In the genomic region with DNA sequence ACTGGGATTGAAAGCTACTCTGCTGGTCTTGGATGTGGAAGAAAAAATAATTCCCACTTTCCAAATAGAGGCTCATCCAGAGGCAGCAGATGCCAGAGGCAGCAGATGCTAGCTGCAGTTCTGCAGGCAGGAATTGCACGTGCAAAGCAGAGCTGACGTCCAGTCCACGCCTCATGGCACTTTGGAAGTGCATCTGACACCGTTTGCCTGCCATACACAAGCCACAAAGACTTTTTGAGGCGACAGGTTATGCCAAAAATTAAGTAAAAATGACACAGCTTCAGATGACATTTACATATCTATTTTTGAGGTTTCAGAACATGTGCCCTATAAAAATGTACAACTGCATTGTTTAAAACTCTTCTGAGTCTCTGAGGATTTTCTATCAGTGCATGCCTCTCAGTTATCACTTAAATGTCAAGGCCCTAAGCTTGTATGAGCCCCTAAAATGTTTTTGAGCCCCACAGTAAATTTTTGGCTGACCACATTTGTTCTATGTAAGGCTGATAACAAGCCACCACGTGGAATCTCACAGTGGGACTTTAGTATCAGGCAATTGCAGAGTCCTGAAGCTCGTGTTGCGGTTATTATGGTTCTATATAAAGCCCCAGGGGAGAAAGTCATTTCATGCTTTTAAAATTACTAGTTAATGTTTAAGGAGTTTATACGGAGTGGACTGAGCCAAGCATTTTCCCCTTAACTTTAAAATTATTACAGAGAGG, we compare ENCODE assay signal across 8 cellular contexts.
DNase-seq lines count a peak whose midpoint lies in the region; ATAC-seq, FAIRE-seq and TF ChIP-seq lines count a peak whose summit lies in the region.

No MANE protein-coding gene starts in this region.

- H3K9me3 Mint-ChIP-seq in chondrocyte (ENCODE audit: low read depth): peaks cover 10% of the 10 kb centered on the region

- H3K27ac Mint-ChIP-seq in chondrocyte (ENCODE audit: unreplicated experiment): peak overlapping the region; percentile 94

- no peaks in the 10 kb centered on the region for H3K27me3 ChIP-seq in GM06990 (replicated peaks; ENCODE audit: control insufficient read depth, insufficient read depth, low read length)

- DNase-seq in GM06990 (ENCODE audit: extremely low read depth, insufficient read length) (peak; percentile 72), HTR-8/SVneo (ENCODE audit: insufficient read length, low spot score) (no peak), chondrocyte (ENCODE audit: low spot score) (no peak), NCI-H510A (lab: John Stamatoyannopoulos, UW) (no peak), T-helper 9 cell (no peak)
- DNase-seq in stimulated activated naive CD8-positive, alpha-beta T cell treated with anti-CD3 and anti-CD28 coated beads, Interleukin-15, Interleukin-2, amounts not matched to agents 100 U/mL and 50 U/mL, for 24 hours: no peak

- H3K27me3 Mint-ChIP-seq in chondrocyte (ENCODE audit: low read depth): no peaks in the 10 kb centered on the region

- H3K4me1 Mint-ChIP-seq in chondrocyte (ENCODE audit: low read depth): peaks cover 72% of the 10 kb centered on the region

- H3K4me3 ChIP-seq in GM06990 (replicated peaks; ENCODE audit: low read depth, low read length): no peak overlapping the region

- TF ChIP-seq CTCF in GM06990 (IDR thresholded peaks at IDR 0.05; ENCODE audit: insufficient read depth, low read length, poor library complexity, severe bottlenecking) (no peak), chondrocyte (IDR thresholded peaks at IDR 0.05) (no peak)

- H3K36me3 Mint-ChIP-seq in chondrocyte (ENCODE audit: low read depth): no peaks in the 10 kb centered on the region

- FAIRE-seq in HTR-8/SVneo (lab: Jason Lieb, UNC): peak; percentile 44

- H3K36me3 ChIP-seq in GM06990 (ENCODE audit: control insufficient read depth, insufficient read depth, low read length): no peaks in the 10 kb centered on the region

- no peak overlapping the region for H3K4me3 Mint-ChIP-seq in chondrocyte (ENCODE audit: unreplicated experiment)

- ATAC-seq in GM21423 (IDR thresholded peaks at IDR 0.05; ENCODE audit: unreplicated experiment) (peak; percentile 71), esophagus mucosa (no peak)
- ATAC-seq in stimulated activated naive CD8-positive, alpha-beta T cell treated with anti-CD3 and anti-CD28 coated beads, Interleukin-15, Interleukin-2, amounts not matched to agents 100 U/mL and 50 U/mL, for 24 hours: peak; percentile 68
